ENCODE assay signal across 20 cellular contexts in the genomic region with DNA sequence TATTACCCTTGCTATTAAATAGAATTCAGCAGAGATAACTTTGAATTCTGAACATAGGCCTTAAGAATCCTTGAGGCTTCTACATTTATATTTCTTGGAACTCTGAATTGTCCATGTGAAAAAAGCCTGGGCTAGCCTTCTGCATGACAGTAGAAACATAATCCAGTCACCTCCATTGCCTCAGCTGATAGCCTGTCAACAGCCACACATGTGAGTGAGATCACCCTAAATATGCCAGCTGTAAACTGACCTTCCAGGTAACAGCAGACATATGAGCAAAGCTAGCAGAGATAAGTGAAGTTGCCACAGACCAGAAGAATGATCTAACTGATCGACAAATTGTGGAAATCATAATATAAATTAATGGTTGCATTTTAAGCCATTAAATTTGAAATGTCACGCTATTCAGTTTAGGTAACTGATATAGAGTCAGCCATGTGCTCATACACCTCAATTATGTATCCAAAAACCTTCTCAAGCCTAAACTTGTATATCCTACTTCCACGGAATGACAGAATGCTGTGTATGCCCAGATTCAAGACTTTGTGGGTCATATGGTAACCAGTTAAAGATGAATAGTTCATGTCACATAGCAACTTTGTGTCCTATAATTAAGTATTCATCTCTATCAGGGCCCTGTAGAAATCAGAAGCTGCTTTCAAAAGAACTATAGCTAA. TPM values are rescaled to one million over a fixed set of nuclear protein-coding genes. Genes with fewer than 3 reads are reported as not detected.
A peak's percentile ranks its signal among the peaks of the same experiment; 100 is the strongest.
DNase-seq lines count a peak whose midpoint lies in the region; ATAC-seq, FAIRE-seq and TF ChIP-seq lines count a peak whose summit lies in the region.
"Had no signal": no experiment of that assay in that cellular context is flagged by ENCODE, and none has a peak within 500 bp of the region (broad histone marks: within the 10 kb centered on the region; RNA-seq: fewer than 3 reads in every experiment).

No MANE protein-coding gene starts in this region.

- FAIRE-seq in GM12891 (lab: Jason Lieb, UNC) (peak; percentile 5), bronchial epithelial cell (lab: Jason Lieb, UNC) (no peak)
- FAIRE-seq: GM12892, H54 had no signal

- no peak for TF ChIP-seq CTCF in left ventricle myocardium inferior (IDR thresholded peaks at IDR 0.05; ENCODE audit: borderline replicate concordance)
- no peak for TF ChIP-seq CTCF in bronchial epithelial cell (IDR thresholded peaks at IDR 0.05; ENCODE audit: insufficient read depth, low read length, severe bottlenecking)

- no peaks in the 10 kb centered on the region for H3K27me3 ChIP-seq in left ventricle myocardium inferior (ENCODE audit: low read depth)
- no peaks in the 10 kb centered on the region for H3K27me3 ChIP-seq in bronchial epithelial cell (ENCODE audit: control insufficient read depth, insufficient read depth, low read length)

- intact Hi-C loops in Right ventricle myocardium superior (cut with DNase I) (no loop called here), left ventricle myocardium inferior (cut with micrococcal nuclease) (no loop called here), left ventricle myocardium superior (cut with micrococcal nuclease) (no loop called here)

- no peak for DNase-seq in Right ventricle myocardium superior
- DNase-seq in left ventricle myocardium inferior, result no peak
- DNase-seq in GM12891 (ENCODE audit: insufficient read length, low spot score), result no peak
- DNase-seq in bronchial epithelial cell (ENCODE audit: low read depth), result peak; percentile 50
- DNase-seq in left ventricle myocardium superior, result no peak
- no peak for DNase-seq in inferior parietal cortex (ENCODE audit: extremely low spot score)
- no peak for DNase-seq in HPDE6-E6E7 (ENCODE audit: extremely low spot score)
- DNase-seq: C1 segment of cervical spinal cord; Calu3; CD4-positive, alpha-beta memory T cell; COR-L47; DMS53; DMS79 treated with DMSO at 0.1 percent for 48 hours; GF-D8; GOT3; HFFc6 had no signal

- no peak overlapping the region for H3K4me3 ChIP-seq in left ventricle myocardium inferior
- H3K4me3 ChIP-seq in bronchial epithelial cell (ENCODE audit: low read depth, low read length), result no peak overlapping the region
- H3K4me3 ChIP-seq: HAP-1 had no signal

- H3K4me1 ChIP-seq in left ventricle myocardium inferior, result peaks cover 17% of the 10 kb centered on the region
- H3K4me1 ChIP-seq: HAP-1 had no signal

- no peaks in the 10 kb centered on the region for H3K36me3 ChIP-seq in left ventricle myocardium inferior
- H3K36me3 ChIP-seq in bronchial epithelial cell (ENCODE audit: control insufficient read depth, insufficient read depth, low read length), result no peaks in the 10 kb centered on the region
- H3K36me3 ChIP-seq: HAP-1 had no signal

- H3K27ac ChIP-seq in left ventricle myocardium inferior (replicated peaks), result no peak overlapping the region

- ATAC-seq in Right ventricle myocardium superior (ENCODE audit: poor library complexity) (peak; percentile 90), left ventricle myocardium superior (peak; percentile 93)

- TF ChIP-seq POLR2A in GM12891 (IDR thresholded peaks at IDR 0.05; ENCODE audit: low read depth, low read length), result no peak

- H3K9me3 ChIP-seq in left ventricle myocardium inferior (replicated peaks), result no peaks in the 10 kb centered on the region
- H3K9me3 ChIP-seq: HAP-1 had no signal

TF ChIP-seq in GM12891, 5 proteins besides CTCF, POLR2A, EP300 and RAD21:
- TF ChIP-seq POU2F2 (IDR thresholded peaks at IDR 0.05; ENCODE audit: low read depth, low read length) (no peak), TAF1 (IDR thresholded peaks at IDR 0.05; ENCODE audit: low read depth, low read length) (no peak), PAX5 (IDR thresholded peaks at IDR 0.05; ENCODE audit: insufficient read depth, low read length, severe bottlenecking) (no peak), POLR2AphosphoS5 (IDR thresholded peaks at IDR 0.05; ENCODE audit: low read depth, low read length) (no peak), SPI1 (IDR thresholded peaks at IDR 0.05; ENCODE audit: low read depth, low read length) (no peak)
TF ChIP-seq in GM12891: peak in this region for 0.

RNA-seq across cellular contexts. Expression of a gene that starts 48.1 kb away (rescaled TPM):
- total RNA-seq in Right ventricle myocardium superior, result 6.3 TPM
- 10.3 TPM for total RNA-seq in left ventricle myocardium inferior
- 3.4 TPM for polyA plus RNA-seq in GM12891 (2012; ENCODE audit: low read depth, missing spikeins)
- total RNA-seq in bronchial epithelial cell, result 1.3 and 1.8 TPM in 2 replicates
- total RNA-seq in left ventricle myocardium superior, result 6.7 TPM
- total RNA-seq: G401 had no signal
